Comparison of ENCODE assay signal across 28 cellular contexts in the genomic region with DNA sequence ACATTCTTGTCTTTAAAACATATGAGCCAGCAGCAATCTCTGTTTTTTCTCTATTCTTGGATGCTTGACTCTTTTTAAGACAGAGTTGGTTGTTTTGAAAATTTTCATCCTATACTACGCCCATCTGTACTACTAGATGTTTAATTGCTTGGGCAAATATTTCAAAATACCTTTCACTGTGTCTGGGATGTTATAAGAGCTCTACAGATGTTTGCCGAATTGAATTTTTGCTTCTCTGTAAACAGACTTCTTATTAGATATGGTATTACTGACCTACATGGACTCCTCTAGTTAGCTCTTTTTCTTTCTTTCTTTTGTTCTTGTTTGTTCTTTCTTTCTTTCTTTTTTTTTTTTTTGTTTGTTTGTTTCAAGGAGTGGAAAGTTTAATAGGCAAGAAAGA.
"Had no signal": no experiment of that assay in that cellular context is flagged by ENCODE, and none has a peak within 500 bp of the region (broad histone marks: within the 10 kb centered on the region; RNA-seq: fewer than 3 reads in every experiment).

No MANE protein-coding gene starts in this region.

- H3K27me3 Mint-ChIP-seq: naive B cell had no signal

- H3K27ac ChIP-seq: dorsolateral prefrontal cortex, epithelial cell of prostate, esophagus squamous epithelium, foreskin keratinocyte, gastroesophageal sphincter, heart left ventricle, hepatocyte, lower lobe of right lung had no signal

- H3K4me3 ChIP-seq: coronary artery, dorsolateral prefrontal cortex, esophagus squamous epithelium, gastroesophageal sphincter, heart left ventricle, hepatocyte, lower lobe of right lung, mucosa of descending colon had no signal

- H3K4me2 ChIP-seq: hepatocyte had no signal

- H3K36me3 ChIP-seq: esophagus squamous epithelium, gastroesophageal sphincter, heart left ventricle, lower lobe of right lung had no signal

- FAIRE-seq: colon, frontal cortex, kidney had no signal

- H2AFZ ChIP-seq: hepatocyte had no signal

- H3K27me3 ChIP-seq: dorsolateral prefrontal cortex, esophagus squamous epithelium, foreskin keratinocyte, gastroesophageal sphincter, heart left ventricle, hepatocyte had no signal

- H3K9me3 ChIP-seq: esophagus squamous epithelium, gastroesophageal sphincter, heart left ventricle, lower lobe of right lung, mucosa of descending colon had no signal

- H3K4me1 Mint-ChIP-seq: immature natural killer cell had no signal

- H3K27ac Mint-ChIP-seq: immature natural killer cell, mesothelial cell of epicardium had no signal

- DNase-seq: dermis blood vessel endothelial cell; dorsolateral prefrontal cortex; effector CD4-positive, alpha-beta T cell; effector memory CD4-positive, alpha-beta T cell; erythroblast; esophagus squamous epithelium; foreskin keratinocyte; heart left ventricle; hypothalamus; immature natural killer cell; islet precursor cell; kidney; kidney glomerular epithelial cell; left colon; left ventricle myocardium superior; lower lobe of right lung; mesenchymal stem cell; mucosa of descending colon; naive B cell had no signal

- H3K9me3 Mint-ChIP-seq: mesothelial cell of epicardium had no signal

- H3K36me3 Mint-ChIP-seq: immature natural killer cell, mesothelial cell of epicardium had no signal

- H3K4me1 ChIP-seq: esophagus squamous epithelium, foreskin keratinocyte, gastroesophageal sphincter, heart left ventricle, lower lobe of right lung had no signal

- H3K4me3 Mint-ChIP-seq: immature natural killer cell, mesothelial cell of epicardium, naive B cell had no signal

- H3K79me2 ChIP-seq: hepatocyte had no signal

- ATAC-seq: esophagus mucosa, foreskin keratinocyte, gastroesophageal sphincter, heart left ventricle, left colon, left lobe of liver, left ventricle myocardium superior, mucosa of descending colon had no signal
